Comparison of ENCODE assay signal across 8 cellular contexts in the genomic region with DNA sequence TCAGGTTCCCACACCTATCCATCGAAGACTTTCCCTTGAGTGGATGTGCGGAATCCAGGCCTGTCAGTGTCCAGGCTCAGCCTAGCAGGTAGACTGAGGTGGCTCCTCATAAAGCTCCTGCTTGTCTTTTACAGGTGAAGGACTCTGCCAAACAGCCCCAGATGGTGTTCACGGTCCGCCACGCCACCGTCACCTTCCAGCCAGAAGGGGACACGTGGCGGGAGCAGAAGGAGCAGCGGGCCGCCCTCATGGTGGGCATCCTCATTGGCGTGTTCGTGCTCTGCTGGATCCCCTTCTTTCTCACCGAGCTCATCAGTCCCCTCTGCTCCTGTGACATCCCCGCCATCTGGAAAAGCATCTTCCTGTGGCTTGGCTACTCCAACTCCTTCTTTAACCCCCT. TPM values are rescaled to one million over a fixed set of nuclear protein-coding genes. Genes with fewer than 3 reads are reported as not detected.
"Had no signal": no experiment of that assay in that cellular context is flagged by ENCODE, and none has a peak within 500 bp of the region (broad histone marks: within the 10 kb centered on the region; RNA-seq: fewer than 3 reads in every experiment).

No MANE protein-coding gene starts in this region.

- H3K9ac ChIP-seq: GM23248 had no signal

- H2AFZ ChIP-seq: GM23248 had no signal

- FAIRE-seq: HTR-8/SVneo, K562 had no signal

- H3K27ac ChIP-seq: GM23248 had no signal

- H3K4me3 ChIP-seq: GM23248, K562 had no signal

- ATAC-seq: K562 had no signal

- DNase-seq: GM23248, GOT3, H9, HCEC 1CT, IMR-90, KG1 had no signal

RNA-seq across cellular contexts. Expression of a gene that starts 13.9 kb away (rescaled TPM):
- polyA plus RNA-seq: GM23248, IMR-90 had no signal
